ENCODE assay signal across 18 cellular contexts in the genomic region with DNA sequence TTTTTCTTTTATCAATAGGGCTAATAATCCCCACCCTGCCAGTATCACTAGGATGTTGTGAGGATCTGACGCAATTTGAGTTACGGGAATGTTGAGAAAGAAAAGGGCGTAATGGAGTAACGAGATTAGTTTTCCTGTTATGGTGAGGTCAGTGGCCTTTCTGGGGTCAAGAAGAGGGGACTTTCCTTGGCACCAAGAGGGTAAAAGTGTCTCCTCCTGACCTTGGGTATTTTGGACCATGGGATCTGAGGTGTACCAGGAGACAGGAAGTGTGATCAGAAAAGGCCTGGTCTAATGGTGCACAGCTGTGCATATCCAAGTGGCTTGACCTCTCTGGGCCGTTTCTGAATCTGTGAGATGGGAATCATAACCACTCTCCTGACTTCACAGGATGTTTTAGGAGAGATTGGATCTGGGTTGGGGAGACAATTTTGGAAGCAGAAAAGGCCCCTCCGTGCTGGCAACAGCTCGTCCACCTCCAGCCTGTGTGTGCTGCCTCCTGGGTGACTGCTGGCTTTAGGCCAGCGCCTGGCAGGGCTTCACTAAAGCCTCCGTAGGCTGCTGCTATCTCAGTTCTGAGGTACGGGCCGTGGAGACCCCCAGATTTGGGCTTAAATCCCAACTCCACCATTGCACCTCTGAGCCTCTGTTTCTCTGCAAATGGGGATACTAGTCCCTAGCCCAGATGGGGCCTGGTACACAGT. TPM values are rescaled to one million over a fixed set of nuclear protein-coding genes. Genes with fewer than 3 reads are reported as not detected.
DNase-seq lines count a peak whose midpoint lies in the region; ATAC-seq and TF ChIP-seq lines count a peak whose summit lies in the region.
"Had no signal": no experiment of that assay in that cellular context is flagged by ENCODE, and none has a peak within 500 bp of the region (broad histone marks: within the 10 kb centered on the region; RNA-seq: fewer than 3 reads in every experiment).

No MANE protein-coding gene starts in this region.

- no peak overlapping the region for H4K91ac ChIP-seq in H9 (ENCODE audit: insufficient read length, low read depth, low read length)

- WGBS in H9 (ENCODE audit: extremely low coverage, insufficient read length, low lambda C conversion rate), result 100% methylated on average over 3 of the region's 11 CpGs
- 52% methylated on average over 11 of the region's 11 CpGs for WGBS in right cardiac atrium

- no peak overlapping the region; the same call in 1 of the 2 replicates for H3K14ac ChIP-seq in H9 (ENCODE audit: insufficient read depth, low read length)

- no peak overlapping the region for H4K8ac ChIP-seq in H9 (replicated peaks; ENCODE audit: insufficient read length, low read depth, low read length)

- no peak overlapping the region for H2BK20ac ChIP-seq in H9 (ENCODE audit: low read depth, low read length, poor library complexity, severe bottlenecking)

- no peak for ATAC-seq in WTC11
- ATAC-seq in right cardiac atrium, result peak; percentile 44 to 68
- ATAC-seq in PC-3, result no peak
- ATAC-seq: Panc1 had no signal

- H3K9me3 ChIP-seq in H9 (ENCODE audit: control insufficient read depth, low read depth, low read length), result no peaks in the 10 kb centered on the region
- no peaks in the 10 kb centered on the region for H3K9me3 ChIP-seq in right cardiac atrium (ENCODE audit: control insufficient read depth, low read length)
- H3K9me3 ChIP-seq in neutrophil, result no peaks in the 10 kb centered on the region
- H3K9me3 ChIP-seq in WERI-Rb-1 (ENCODE audit: severe bottlenecking), result no peaks in the 10 kb centered on the region
- H3K9me3 ChIP-seq in CD8-positive, alpha-beta memory T cell (ENCODE audit: low read length), result no peaks in the 10 kb centered on the region
- H3K9me3 ChIP-seq in PC-3 (ENCODE audit: low read length), result no peaks in the 10 kb centered on the region

- POLR2A ChIA-PET in WTC11 (lab: Charles Lee), result no interaction called here
- POLR2A ChIA-PET in CD8-positive, alpha-beta memory T cell (lab: Charles Lee), result no interaction called here
- POLR2A ChIA-PET in PC-3 (lab: Charles Lee; ENCODE audit: unreplicated experiment), result interaction anchor here (0.7 kb wide), 1 partner anchor 294 kb away, joined by 5 read pairs; no protein-coding TSS in a partner anchor

- DNase-seq in H9, result no peak
- no peak for DNase-seq in WTC11 (ENCODE audit: low spot score)
- DNase-seq in right cardiac atrium, result peak in 1 of 3 donors; percentile 64
- DNase-seq in WERI-Rb-1, result no peak
- no peak for DNase-seq in CD8-positive, alpha-beta memory T cell
- DNase-seq in PC-3, result no peak
- DNase-seq: CD4-positive, alpha-beta memory T cell; DND-41; GDM1; MM.1S; NCI-H1105; NCI-H1694 treated with DMSO at 0.1 percent for 48 hours; NCI-H345; NCI-H69; SHP77 had no signal

- no TSS peak for BruUV-seq in PC-3 (replicated peaks; lab: Mats Ljungman, UMichigan)

- no peaks in the 10 kb centered on the region for H3F3A ChIP-seq in PC-3 (ENCODE audit: low read length, unreplicated experiment)

- TF ChIP-seq CTCF in H9 (conservative IDR thresholded peaks at IDR 0.05) (no peak), WTC11 (IDR thresholded peaks at IDR 0.05) (no peak), neutrophil (IDR thresholded peaks at IDR 0.05) (no peak), WERI-Rb-1 (IDR thresholded peaks at IDR 0.05; ENCODE audit: low read depth, low read length) (no peak), PC-3 (conservative IDR thresholded peaks at IDR 0.05; ENCODE audit: low read depth, low read length) (no peak)

- no peaks in the 10 kb centered on the region for H4K20me1 ChIP-seq in H9 (ENCODE audit: control insufficient read depth, insufficient read depth, insufficient read length)
- H4K20me1 ChIP-seq in PC-3 (ENCODE audit: low read length), result no peaks in the 10 kb centered on the region

- CTCF ChIA-PET in WTC11 (lab: Charles Lee), result interaction anchor here (0.8 to 2.9 kb wide), 3 partner anchors 10 to 276 kb away, joined by 3 to 12 read pairs (median 5); no protein-coding TSS in a partner anchor
- CTCF ChIA-PET in CD8-positive, alpha-beta memory T cell (lab: Charles Lee), result no interaction called here
- CTCF ChIA-PET in PC-3 (lab: Charles Lee), result no interaction called here

- H3K27me3 Mint-ChIP-seq in H9 (ENCODE audit: low read depth) (no peaks in the 10 kb centered on the region), WTC11 (ENCODE audit: low read depth) (no peaks in the 10 kb centered on the region)
- H3K27me3 Mint-ChIP-seq in CD8-positive, alpha-beta memory T cell, result peaks cover 0 to 7% of the 10 kb centered on the region in 2 donors

- H3K27me3 ChIP-seq in H9 (ENCODE audit: insufficient read depth, low read length) (no peaks in the 10 kb centered on the region), right cardiac atrium (ENCODE audit: control insufficient read depth, insufficient read depth) (no peaks in the 10 kb centered on the region), neutrophil (no peaks in the 10 kb centered on the region), WERI-Rb-1 (ENCODE audit: insufficient read depth, low read depth, severe bottlenecking) (no peaks in the 10 kb centered on the region), PC-3 (ENCODE audit: low read length) (peaks cover 8% of the 10 kb centered on the region; the same call in 1 of the 2 replicates)
- H3K27me3 ChIP-seq in CD8-positive, alpha-beta memory T cell (ENCODE audit: insufficient read depth, low read length, poor library complexity, severe bottlenecking), result no peaks in the 10 kb centered on the region

- H3K9ac ChIP-seq in H9 (ENCODE audit: extremely low read depth, insufficient read length, low read length), result no peak overlapping the region
- H3K9ac ChIP-seq in PC-3 (ENCODE audit: low read length), result no peak overlapping the region

- H3K36me3 ChIP-seq in neutrophil (no peaks in the 10 kb centered on the region), WERI-Rb-1 (no peaks in the 10 kb centered on the region), PC-3 (ENCODE audit: low read depth, low read length) (no peaks in the 10 kb centered on the region)
- no peaks in the 10 kb centered on the region for H3K36me3 ChIP-seq in CD8-positive, alpha-beta memory T cell (ENCODE audit: insufficient read depth, low read length)

- H3K23ac ChIP-seq in H9 (ENCODE audit: insufficient read length, low read depth, low read length), result no peak overlapping the region

- H3K56ac ChIP-seq in H9 (ENCODE audit: insufficient read length, low read depth, low read length), result no peak overlapping the region

- H2BK15ac ChIP-seq in H9 (ENCODE audit: low read depth, low read length), result no peak overlapping the region

- H3K4me1 ChIP-seq in H9 (ENCODE audit: insufficient read depth, low read length) (peaks cover 2% of the 10 kb centered on the region; the same call in 1 of the 2 replicates), right cardiac atrium (ENCODE audit: control insufficient read depth, insufficient read depth, low read length) (peaks cover 8% of the 10 kb centered on the region), neutrophil (ENCODE audit: control insufficient read depth in 1 of 2, insufficient read depth in 1 of 2, low read depth in 1 of 2, low read length in 1 of 2) (peaks cover 80 to 90% of the 10 kb centered on the region in 2 experiments), PC-3 (ENCODE audit: insufficient read depth, low read length) (no peaks in the 10 kb centered on the region)
- H3K4me1 ChIP-seq in CD8-positive, alpha-beta memory T cell (ENCODE audit: insufficient read depth, low read length), result no peaks in the 10 kb centered on the region

- intact Hi-C loops in right cardiac atrium (cut with DNase I) (no loop called here), PC-3 (cut with micrococcal nuclease) (no loop called here)

- no peak overlapping the region for H4K5ac ChIP-seq in H9 (ENCODE audit: insufficient read length, low read depth, low read length)

- H3K79me2 ChIP-seq in H9 (ENCODE audit: insufficient read depth, low read length) (no peaks in the 10 kb centered on the region), PC-3 (ENCODE audit: low read length) (no peaks in the 10 kb centered on the region)

- H3K4me3 Mint-ChIP-seq in H9 (no peak overlapping the region), WTC11 (no peak overlapping the region)
- no peak overlapping the region for H3K4me3 Mint-ChIP-seq in CD8-positive, alpha-beta memory T cell
- H3K4me3 Mint-ChIP-seq: B cell; CD4-positive, alpha-beta memory T cell had no signal

- H3K27ac ChIP-seq in H9 (ENCODE audit: insufficient read length, low read depth, low read length), result no peak overlapping the region
- no peak overlapping the region for H3K27ac ChIP-seq in right cardiac atrium (ENCODE audit: low read length)
- peak overlapping the region; percentile 90 for H3K27ac ChIP-seq in neutrophil
- H3K27ac ChIP-seq in WERI-Rb-1, result no peak overlapping the region
- H3K27ac ChIP-seq in CD8-positive, alpha-beta memory T cell (ENCODE audit: low read depth, low read length), result no peak overlapping the region
- no peak overlapping the region for H3K27ac ChIP-seq in PC-3 (ENCODE audit: low read length)

- peaks cover 6% of the 10 kb centered on the region for H3K79me1 ChIP-seq in H9 (ENCODE audit: insufficient read depth, low read depth, low read length, poor library complexity, severe bottlenecking)

- H2BK120ac ChIP-seq in H9 (ENCODE audit: low read depth, low read length, poor library complexity, severe bottlenecking), result no peak overlapping the region

- no peak overlapping the region for H3K18ac ChIP-seq in H9 (ENCODE audit: insufficient read length, low read depth, low read length)

- H3K4me3 ChIP-seq in right cardiac atrium (ENCODE audit: low read length), result no peak overlapping the region
- H3K4me3 ChIP-seq in neutrophil (ENCODE audit: low read depth in 1 of 2, low read length in 1 of 2), result peak overlapping the region; percentile 16 to 25
- no peak overlapping the region for H3K4me3 ChIP-seq in WERI-Rb-1 (ENCODE audit: low read depth, low read length)
- H3K4me3 ChIP-seq in CD8-positive, alpha-beta memory T cell (ENCODE audit: low read length), result no peak overlapping the region
- H3K4me3 ChIP-seq in PC-3 (ENCODE audit: low read length), result no peak overlapping the region

- no peak overlapping the region for H2AFZ ChIP-seq in H9 (ENCODE audit: low read length)
- no peak overlapping the region for H2AFZ ChIP-seq in PC-3 (ENCODE audit: low read length)

- H2AK5ac ChIP-seq in H9 (ENCODE audit: insufficient read length, low read length), result no peak overlapping the region

- no peak overlapping the region for H2BK5ac ChIP-seq in H9 (ENCODE audit: insufficient read length, low read length)

- H3K4me1 Mint-ChIP-seq in H9, result peaks cover 20 to 29% of the 10 kb centered on the region in 2 experiments
- H3K4me1 Mint-ChIP-seq in WTC11, result peaks cover 25% of the 10 kb centered on the region
- H3K4me1 Mint-ChIP-seq in CD8-positive, alpha-beta memory T cell, result no peaks in the 10 kb centered on the region
- H3K4me1 Mint-ChIP-seq: B cell; CD4-positive, alpha-beta memory T cell had no signal

- H3K27ac Mint-ChIP-seq in H9, result peak overlapping the region in 1 of 3 experiments; percentile 4; a peak in 2 of 7 replicates
- H3K27ac Mint-ChIP-seq in WTC11, result no peak overlapping the region
- H3K27ac Mint-ChIP-seq in CD8-positive, alpha-beta memory T cell, result no peak overlapping the region
- H3K27ac Mint-ChIP-seq: B cell; CD4-positive, alpha-beta memory T cell had no signal

- H3K4me2 ChIP-seq in H9 (ENCODE audit: insufficient read depth, insufficient read length, low read length) (no peak overlapping the region), PC-3 (ENCODE audit: low read length) (no peak overlapping the region)

- H3T11ph ChIP-seq in H9 (ENCODE audit: low read length), result no peak overlapping the region

- H3K36me3 Mint-ChIP-seq in H9 (ENCODE audit: insufficient read depth in 1 of 3, low read depth in 3 of 3) (no peaks in the 10 kb centered on the region; a peak in 1 of 7 replicates), WTC11 (no peaks in the 10 kb centered on the region)
- no peaks in the 10 kb centered on the region for H3K36me3 Mint-ChIP-seq in CD8-positive, alpha-beta memory T cell
- H3K36me3 Mint-ChIP-seq: CD4-positive, alpha-beta memory T cell had no signal

- H2BK12ac ChIP-seq in H9 (ENCODE audit: insufficient read length, low read depth, low read length), result peak overlapping the region; percentile 41

- H3K4ac ChIP-seq in H9 (ENCODE audit: low read depth, low read length), result no peak overlapping the region

- H3K9me2 ChIP-seq in PC-3 (replicated peaks; ENCODE audit: low read length), result no peaks in the 10 kb centered on the region

- H3K23me2 ChIP-seq in H9 (ENCODE audit: insufficient read length, low read depth, low read length, poor library complexity, severe bottlenecking), result no peaks in the 10 kb centered on the region

- no peaks in the 10 kb centered on the region for H3K9me3 Mint-ChIP-seq in H9
- no peaks in the 10 kb centered on the region for H3K9me3 Mint-ChIP-seq in WTC11
- no peaks in the 10 kb centered on the region for H3K9me3 Mint-ChIP-seq in CD8-positive, alpha-beta memory T cell
- H3K9me3 Mint-ChIP-seq: CD4-positive, alpha-beta memory T cell had no signal

RNA-seq across cellular contexts. Expression of gene ALPL, which starts 37.1 kb away (rescaled TPM):
- total RNA-seq in H9 (2021), result 84.8 and 92.9 TPM in 2 replicates
- total RNA-seq in WTC11 (2021), result 140 to 148 TPM (median 148 TPM) in 3 replicates
- 10 to 100 TPM; 10.1 to 32.1 (median 15.9) TPM for total RNA-seq in right cardiac atrium
- polyA plus RNA-seq in right cardiac atrium, result 14.1 TPM
- total RNA-seq in CD8-positive, alpha-beta memory T cell, result not detected
- not detected for polyA plus RNA-seq in CD8-positive, alpha-beta memory T cell
- total RNA-seq in PC-3 (2014; rRNA removed), result 0.73 and 0.86 TPM in 2 replicates
- total RNA-seq: CD4-positive, alpha-beta memory T cell had no signal
- polyA plus RNA-seq: CD4-positive, alpha-beta memory T cell had no signal

Comparison
In these comparisons a context has a peak if more than half of its experiments do, and no peak if none do; other contexts are left out.
1. ATAC-seq: peak in right cardiac atrium (2 of 2); none in WTC11 (single experiment) and PC-3 (single experiment).
2. H3K4me3 ChIP-seq: peak in neutrophil (2 of 2); none in right cardiac atrium (single experiment), WERI-Rb-1 (single experiment), CD8-positive, alpha-beta memory T cell (single experiment) and PC-3 (single experiment).